In the genomic region with DNA sequence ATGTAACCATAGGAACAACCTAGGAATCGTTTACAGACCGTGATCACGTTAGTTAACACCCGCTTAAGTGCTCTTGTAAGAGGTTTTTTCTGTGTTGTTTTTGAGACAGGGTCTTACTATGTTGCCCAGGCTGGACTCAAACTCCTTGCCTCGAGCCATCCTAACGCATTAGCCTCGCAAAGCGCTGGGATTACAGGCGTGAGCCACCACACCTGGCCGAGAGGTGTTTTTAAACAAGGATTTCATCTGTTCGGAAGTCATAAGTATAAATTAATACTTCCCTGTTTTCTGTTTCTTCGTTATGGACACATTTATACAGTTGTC, we compare ENCODE assay signal across 8 cellular contexts. TPM values are rescaled to one million over a fixed set of nuclear protein-coding genes. Genes with fewer than 3 reads are reported as not detected.
DNase-seq lines count a peak whose midpoint lies in the region; ATAC-seq and TF ChIP-seq lines count a peak whose summit lies in the region.

No MANE protein-coding gene starts in this region.

- H3K4me1 Mint-ChIP-seq in CD8-positive, alpha-beta T cell (ENCODE audit: low read depth) = peaks cover 26% of the 10 kb centered on the region
- H3K4me1 Mint-ChIP-seq in effector memory CD8-positive, alpha-beta T cell (ENCODE audit: low read depth in 2 of 2) = peaks cover 12 to 28% of the 10 kb centered on the region in 2 donors

- TF ChIP-seq POLR2A in NB4 (IDR thresholded peaks at IDR 0.05; ENCODE audit: extremely low read depth, insufficient read length) = no peak

- H3K27ac Mint-ChIP-seq in CD8-positive, alpha-beta T cell = peak overlapping the region; percentile 60
- H3K27ac Mint-ChIP-seq in effector memory CD8-positive, alpha-beta T cell = peak overlapping the region; percentile 90 to 92

- H3K36me3 ChIP-seq in CD8-positive, alpha-beta T cell (ENCODE audit: insufficient read depth, low read length) = peaks cover 8% of the 10 kb centered on the region
- peaks cover 11% of the 10 kb centered on the region for H3K36me3 ChIP-seq in neutrophil

- H3K4me3 Mint-ChIP-seq in CD8-positive, alpha-beta T cell = peak overlapping the region; percentile 95
- peak overlapping the region; percentile 96 to 97 for H3K4me3 Mint-ChIP-seq in effector memory CD8-positive, alpha-beta T cell

- POLR2A ChIA-PET in CD8-positive, alpha-beta T cell (lab: Charles Lee) = no interaction called here

- peaks cover 16% of the 10 kb centered on the region for H3K27me3 Mint-ChIP-seq in CD8-positive, alpha-beta T cell (ENCODE audit: low read depth)
- H3K27me3 Mint-ChIP-seq in effector memory CD8-positive, alpha-beta T cell = peaks cover 22 to 25% of the 10 kb centered on the region in 2 donors

- H3K4me3 ChIP-seq in CD8-positive, alpha-beta T cell (ENCODE audit: low read depth, low read length) = peak overlapping the region; percentile 57
- H3K4me3 ChIP-seq in NB4 (ENCODE audit: low read depth, low read length) (peak overlapping the region; percentile 99), neutrophil (ENCODE audit: low read depth in 1 of 2, low read length in 1 of 2) (peak overlapping the region; percentile 70 to 85)

- H3K27me3 ChIP-seq in CD8-positive, alpha-beta T cell (ENCODE audit: insufficient read depth, low read length) = no peaks in the 10 kb centered on the region
- H3K27me3 ChIP-seq in neutrophil = peaks cover 37% of the 10 kb centered on the region

- DNase-seq in CD8-positive, alpha-beta T cell = no peak
- no peak for DNase-seq in NB4 (ENCODE audit: low read depth)
- no peak for DNase-seq in effector memory CD8-positive, alpha-beta T cell
- no peak for DNase-seq in GM19238 (ENCODE audit: insufficient read length, low spot score)
- DNase-seq in EL = no peak

- TF ChIP-seq CTCF in CD8-positive, alpha-beta T cell (IDR thresholded peaks at IDR 0.05) = no peak
- TF ChIP-seq CTCF in NB4 (IDR thresholded peaks at IDR 0.05; ENCODE audit: low read depth, low read length) = no peak
- no peak for TF ChIP-seq CTCF in neutrophil (IDR thresholded peaks at IDR 0.05)

- CTCF ChIA-PET in CD8-positive, alpha-beta T cell (lab: Charles Lee) = no interaction called here

- ATAC-seq in CD8-positive, alpha-beta T cell = no peak
- no peak for ATAC-seq in effector memory CD8-positive, alpha-beta T cell (replicated peaks)
- ATAC-seq in GM21381 (IDR thresholded peaks at IDR 0.05; ENCODE audit: unreplicated experiment) (no peak), HG02870 (IDR thresholded peaks at IDR 0.05; ENCODE audit: unreplicated experiment) (no peak)

- H3K9me3 ChIP-seq in CD8-positive, alpha-beta T cell (ENCODE audit: low read length) = no peaks in the 10 kb centered on the region
- no peaks in the 10 kb centered on the region for H3K9me3 ChIP-seq in neutrophil

- H3K27ac ChIP-seq in CD8-positive, alpha-beta T cell (ENCODE audit: low read depth, low read length) = peak overlapping the region; percentile 22
- peak overlapping the region; percentile 53 for H3K27ac ChIP-seq in neutrophil

- intact Hi-C loops in CD8-positive, alpha-beta T cell (cut with DNase I, micrococcal nuclease) = no loop called here

- peaks cover 20% of the 10 kb centered on the region for H3K4me1 ChIP-seq in CD8-positive, alpha-beta T cell (ENCODE audit: insufficient read depth, low read length)
- peaks cover 9 to 16% of the 10 kb centered on the region in 2 experiments for H3K4me1 ChIP-seq in neutrophil (ENCODE audit: control insufficient read depth in 1 of 2, insufficient read depth in 1 of 2, low read depth in 1 of 2, low read length in 1 of 2)

- no peaks in the 10 kb centered on the region for H3K9me3 Mint-ChIP-seq in CD8-positive, alpha-beta T cell
- no peaks in the 10 kb centered on the region for H3K9me3 Mint-ChIP-seq in effector memory CD8-positive, alpha-beta T cell

- H3K36me3 Mint-ChIP-seq in CD8-positive, alpha-beta T cell = peaks cover 26% of the 10 kb centered on the region
- peaks cover 5% of the 10 kb centered on the region for H3K36me3 Mint-ChIP-seq in effector memory CD8-positive, alpha-beta T cell (ENCODE audit: insufficient read depth)

RNA-seq across cellular contexts. Expression of a gene that starts 0.7 kb away (rescaled TPM):
- 1 to 10 TPM; 4.1 to 6.1 TPM for total RNA-seq in CD8-positive, alpha-beta T cell

RNA-seq across cellular contexts. Expression of a gene that starts 45.6 kb away (rescaled TPM):
- not detected for total RNA-seq in CD8-positive, alpha-beta T cell
